Comparison of ENCODE assay signal across 10 cellular contexts in genomic region chr5:132263548-132264261, GRCh38. TPM values are rescaled to one million over a fixed set of nuclear protein-coding genes. Genes with fewer than 3 reads are reported as not detected.
A peak's percentile ranks its signal among the peaks of the same experiment; 100 is the strongest.
DNase-seq lines count a peak whose midpoint lies in the region; ATAC-seq, FAIRE-seq and TF ChIP-seq lines count a peak whose summit lies in the region.
"Had no signal": no experiment of that assay in that cellular context is flagged by ENCODE, and none has a peak within 500 bp of the region (broad histone marks: within the 10 kb centered on the region; RNA-seq: fewer than 3 reads in every experiment).

No MANE protein-coding gene starts in this region.

- H3K18ac ChIP-seq in H9 (ENCODE audit: insufficient read length, low read depth, low read length), result no peak overlapping the region

- no peak overlapping the region for H2BK120ac ChIP-seq in H9 (ENCODE audit: low read depth, low read length, poor library complexity, severe bottlenecking)

- H3K9ac ChIP-seq in H9 (ENCODE audit: extremely low read depth, insufficient read length, low read length) (no peak overlapping the region), mucosa of rectum (ENCODE audit: low read depth in 1 of 2, low read length in 2 of 2) (no peak overlapping the region)

- H4K20me1 ChIP-seq in H9 (ENCODE audit: control insufficient read depth, insufficient read depth, insufficient read length), result peaks cover 5% of the 10 kb centered on the region

- no peak overlapping the region for H4K91ac ChIP-seq in H9 (ENCODE audit: insufficient read length, low read depth, low read length)

- H3K36me3 ChIP-seq in mucosa of rectum (ENCODE audit: control insufficient read depth in 2 of 2, insufficient read depth in 2 of 2, low read length in 2 of 2) (no peaks in the 10 kb centered on the region), A673 (ENCODE audit: insufficient read depth, low read length, poor library complexity, severe bottlenecking) (no peaks in the 10 kb centered on the region)
- H3K36me3 ChIP-seq: upper lobe of right lung had no signal

- no peak overlapping the region; a peak in 1 of 7 replicates for H3K27ac Mint-ChIP-seq in H9
- H3K27ac Mint-ChIP-seq in MCF 10A (ENCODE audit: low read depth, unreplicated experiment), result peak overlapping the region; percentile 98

- no peak overlapping the region for H4K8ac ChIP-seq in H9 (replicated peaks; ENCODE audit: insufficient read length, low read depth, low read length)

- H2AK5ac ChIP-seq in H9 (ENCODE audit: insufficient read length, low read length), result no peak overlapping the region

- H2BK12ac ChIP-seq in H9 (ENCODE audit: insufficient read length, low read depth, low read length), result no peak overlapping the region

- H3K14ac ChIP-seq in H9 (ENCODE audit: insufficient read depth, low read length), result no peak overlapping the region

- no peak overlapping the region for H2BK5ac ChIP-seq in H9 (ENCODE audit: insufficient read length, low read length)

- FAIRE-seq in GM19239 (lab: Jason Lieb, UNC), result no peak

- ATAC-seq in HG03354 (IDR thresholded peaks at IDR 0.05; ENCODE audit: poor library complexity, severe bottlenecking, unreplicated experiment), result no peak
- ATAC-seq: upper lobe of right lung had no signal

- BruUV-seq in MCF 10A (replicated peaks; lab: Mats Ljungman, UMichigan), result no TSS peak
- no TSS peak for BruUV-seq in A673 (replicated peaks; lab: Mats Ljungman, UMichigan)

- H2BK15ac ChIP-seq in H9 (ENCODE audit: low read depth, low read length), result no peak overlapping the region

- H3K36me3 Mint-ChIP-seq in H9 (ENCODE audit: insufficient read depth in 1 of 3, low read depth in 3 of 3) (0 out of 7 replicates have a peak, but pooled peaks cover 0 to 1% (median 0%) of the 10 kb centered on the region in 3 experiments), MCF 10A (ENCODE audit: insufficient read depth, unreplicated experiment) (peaks cover 48% of the 10 kb centered on the region)

- H3K4me3 ChIP-seq in mucosa of rectum (ENCODE audit: low read length in 2 of 2), result no peak overlapping the region
- no peak overlapping the region for H3K4me3 ChIP-seq in A673 (ENCODE audit: low read depth, low read length, poor library complexity, severe bottlenecking)
- H3K4me3 ChIP-seq: upper lobe of right lung had no signal

- no peak overlapping the region for H3K4ac ChIP-seq in H9 (ENCODE audit: low read depth, low read length)

- no peak overlapping the region for H4K5ac ChIP-seq in H9 (ENCODE audit: insufficient read length, low read depth, low read length)

- intact Hi-C loops in MCF 10A (cut with micrococcal nuclease) (loop anchor here (2.0 kb wide), 2 partner anchors 31 to 83 kb away; partner anchors contain the start of gene SLC22A4), A673 (cut with micrococcal nuclease; ENCODE audit: unreplicated experiment) (no loop called here)

- DNase-seq in A172 (ENCODE audit: low spot score) (peak; percentile 91), H9 (peak; percentile 14), MCF 10A (ENCODE audit: unreplicated experiment) (peak; percentile 91), GM19239 (ENCODE audit: insufficient read length, low spot score) (no peak), A673 (ENCODE audit: low spot score) (no peak), NCI-H2081 (lab: John Stamatoyannopoulos, UW) (no peak)
- DNase-seq: upper lobe of right lung had no signal

- no peaks in the 10 kb centered on the region for H3K9me3 ChIP-seq in H9 (ENCODE audit: control insufficient read depth, low read depth, low read length)
- H3K9me3 ChIP-seq in mucosa of rectum (ENCODE audit: control insufficient read depth in 2 of 2, low read length in 2 of 2), result no peaks in the 10 kb centered on the region
- no peaks in the 10 kb centered on the region for H3K9me3 ChIP-seq in A673 (ENCODE audit: low read depth, low read length, poor library complexity, severe bottlenecking)
- H3K9me3 ChIP-seq: upper lobe of right lung had no signal

- no peak overlapping the region for H3T11ph ChIP-seq in H9 (ENCODE audit: low read length)

- H3K9me3 Mint-ChIP-seq in H9 (no peaks in the 10 kb centered on the region), MCF 10A (ENCODE audit: unreplicated experiment) (no peaks in the 10 kb centered on the region)

- H3K79me2 ChIP-seq in H9 (ENCODE audit: insufficient read depth, low read length), result no peaks in the 10 kb centered on the region

- no peak overlapping the region for H3K4me3 Mint-ChIP-seq in H9
- H3K4me3 Mint-ChIP-seq in MCF 10A (ENCODE audit: unreplicated experiment), result no peak overlapping the region

- H3K4me1 ChIP-seq in H9 (ENCODE audit: insufficient read depth, low read length) (no peaks in the 10 kb centered on the region), mucosa of rectum (ENCODE audit: control insufficient read depth in 2 of 2, insufficient read depth in 2 of 2, low read length in 2 of 2) (peaks cover 17 to 36% of the 10 kb centered on the region in 2 donors), A673 (ENCODE audit: insufficient read depth, low read length, poor library complexity, severe bottlenecking) (peaks cover 10% of the 10 kb centered on the region)

- no peaks in the 10 kb centered on the region for H3K27me3 ChIP-seq in H9 (ENCODE audit: insufficient read depth, low read length)
- no peaks in the 10 kb centered on the region for H3K27me3 ChIP-seq in mucosa of rectum (ENCODE audit: control insufficient read depth in 2 of 2, insufficient read depth in 2 of 2, low read length in 2 of 2)
- H3K27me3 ChIP-seq in A673 (replicated peaks; ENCODE audit: insufficient read depth, low read depth, low read length, poor library complexity), result no peaks in the 10 kb centered on the region
- H3K27me3 ChIP-seq: upper lobe of right lung had no signal

- no peak overlapping the region for H2AFZ ChIP-seq in H9 (ENCODE audit: low read length)

- no peaks in the 10 kb centered on the region; the same call in none of the 2 replicates for H3K27me3 Mint-ChIP-seq in H9 (ENCODE audit: low read depth)
- no peaks in the 10 kb centered on the region for H3K27me3 Mint-ChIP-seq in MCF 10A (ENCODE audit: insufficient read depth, unreplicated experiment)

- POLR2A ChIA-PET in MCF 10A (lab: Yijun Ruan, JAX), result interaction anchor here (0.6 to 1.2 kb wide), 6 partner anchors 9 to 234 kb away, joined by 3 to 4 read pairs (median 3); partner anchors contain the start of gene SLC22A4
- POLR2A ChIA-PET in A673 (lab: Charles Lee; ENCODE audit: low non-redundant PET), result no interaction called here

- CTCF ChIA-PET in MCF 10A (lab: Yijun Ruan, JAX), result interaction anchor here (0.7 to 6.3 kb wide), 11 partner anchors 9 to 262 kb away, joined by 3 to 53 read pairs (median 5); partner anchors contain the start of gene P4HA2
- CTCF ChIA-PET in A673 (lab: Charles Lee), result no interaction called here

- TF ChIP-seq CTCF in H9 (conservative IDR thresholded peaks at IDR 0.05) (no peak), MCF 10A (IDR thresholded peaks at IDR 0.05; ENCODE audit: unreplicated experiment) (no peak), A673 (conservative IDR thresholded peaks at IDR 0.05; ENCODE audit: low read depth, low read length) (no peak)

- H3K4me2 ChIP-seq in H9 (ENCODE audit: insufficient read depth, insufficient read length, low read length), result no peak overlapping the region

- no peak overlapping the region for H3K56ac ChIP-seq in H9 (ENCODE audit: insufficient read length, low read depth, low read length)

- no peak overlapping the region for H3K23ac ChIP-seq in H9 (ENCODE audit: insufficient read length, low read depth, low read length)

- WGBS in H9 (ENCODE audit: extremely low coverage, insufficient read length, low lambda C conversion rate), result no CpG with 5 or more reads among the region's 7 CpGs

- no peaks in the 10 kb centered on the region for H3K79me1 ChIP-seq in H9 (ENCODE audit: insufficient read depth, low read depth, low read length, poor library complexity, severe bottlenecking)

- no peak overlapping the region for H3K27ac ChIP-seq in H9 (ENCODE audit: insufficient read length, low read depth, low read length)
- H3K27ac ChIP-seq in mucosa of rectum (ENCODE audit: low read depth in 2 of 2, low read length in 2 of 2), result peak overlapping the region; percentile 42 to 86
- H3K27ac ChIP-seq in A673 (ENCODE audit: low read depth, low read length, poor library complexity, severe bottlenecking), result no peak overlapping the region
- H3K27ac ChIP-seq: upper lobe of right lung, VCaP had no signal

- no peak overlapping the region for H2BK20ac ChIP-seq in H9 (ENCODE audit: low read depth, low read length, poor library complexity, severe bottlenecking)

- H3K4me1 Mint-ChIP-seq in H9 (peaks cover 22 to 23% of the 10 kb centered on the region in 2 experiments), MCF 10A (ENCODE audit: insufficient read depth, unreplicated experiment) (peaks cover 70% of the 10 kb centered on the region)

- H3K23me2 ChIP-seq in H9 (ENCODE audit: insufficient read length, low read depth, low read length, poor library complexity, severe bottlenecking), result no peaks in the 10 kb centered on the region

RNA-seq across cellular contexts. Expression of gene PDLIM4, which starts 6.2 kb away (rescaled TPM):
- 0.05 TPM in 1 of 2 replicates, not detected in the other for total RNA-seq in A172 (2014; rRNA removed; shearing (Covaris generic))
- 7.6 and 12.2 TPM in 2 replicates for total RNA-seq in H9 (2021)
- total RNA-seq in MCF 10A (2022), result 91.4 and 101 TPM in 2 replicates
- 6.0 and 8.9 TPM in 2 replicates for total RNA-seq in A673 (2021)

RNA-seq across cellular contexts. Expression of gene SLC22A4, which starts 30.5 kb away (rescaled TPM):
- total RNA-seq in A172 (2014; rRNA removed; shearing (Covaris generic)), result 4.9 and 5.8 TPM in 2 replicates
- 0.70 and 0.72 TPM in 2 replicates for total RNA-seq in H9 (2021)
- 13.5 and 17.5 TPM in 2 replicates for total RNA-seq in MCF 10A (2022)
- 0.42 and 0.99 TPM in 2 replicates for total RNA-seq in A673 (2021)

RNA-seq across cellular contexts. Expression of gene P4HA2, which starts 36.1 kb away (rescaled TPM):
- total RNA-seq in A172 (2014; rRNA removed; shearing (Covaris generic)), result 58.7 and 71.7 TPM in 2 replicates
- 15.1 and 15.3 TPM in 2 replicates for total RNA-seq in H9 (2021)
- 53.1 and 91.1 TPM in 2 replicates for total RNA-seq in MCF 10A (2022)
- 2.8 and 3.3 TPM in 2 replicates for total RNA-seq in A673 (2021)

Comparison
In these comparisons a context has a peak if more than half of its experiments do, and no peak if none do; other contexts are left out.
1. DNase-seq: peak in A172 (single experiment), H9 (single experiment) and MCF 10A (single experiment); none in GM19239 (single experiment), A673 (single experiment) and NCI-H2081 (0 of 2).
2. H3K27ac ChIP-seq: peak in mucosa of rectum (2 of 2); none in H9 (single experiment) and A673 (single experiment).